In genomic region chr1:156162430-156163037, GRCh38 we compare ENCODE assay signal across 15 cellular contexts. TPM values are rescaled to one million over a fixed set of nuclear protein-coding genes. Genes with fewer than 3 reads are reported as not detected.
A peak's percentile ranks its signal among the peaks of the same experiment; 100 is the strongest.
DNase-seq lines count a peak whose midpoint lies in the region; ATAC-seq and TF ChIP-seq lines count a peak whose summit lies in the region.
"Had no signal": no experiment of that assay in that cellular context is flagged by ENCODE, and none has a peak within 500 bp of the region (broad histone marks: within the 10 kb centered on the region; RNA-seq: fewer than 3 reads in every experiment).

No MANE protein-coding gene starts in this region.

- H3K27me3 ChIP-seq in WERI-Rb-1 (ENCODE audit: insufficient read depth, low read depth, severe bottlenecking) = no peaks in the 10 kb centered on the region
- H3K27me3 ChIP-seq in right atrium auricular region = no peaks in the 10 kb centered on the region
- H3K27me3 ChIP-seq in dorsolateral prefrontal cortex = no peaks in the 10 kb centered on the region
- H3K27me3 ChIP-seq: esophagus squamous epithelium had no signal

- H3K27ac ChIP-seq in HEK293 (ENCODE audit: extremely low read depth, low read depth, low read length) (no peak overlapping the region), WERI-Rb-1 (peak overlapping the region; percentile 72; the same call in 1 of the 2 replicates), right atrium auricular region (peak overlapping the region; percentile 93 to 95), dorsolateral prefrontal cortex (peak overlapping the region in 16 of 59 donors; percentile 11 to 84 (median 76))

- POLR2A ChIA-PET in HEK293 (lab: Yijun Ruan, JAX) = no interaction called here

- no peaks in the 10 kb centered on the region for H3K9me3 ChIP-seq in HEK293 (ENCODE audit: control insufficient read depth, insufficient read depth, low read depth, low read length)
- peaks cover 7% of the 10 kb centered on the region for H3K9me3 ChIP-seq in WERI-Rb-1 (ENCODE audit: severe bottlenecking)
- H3K9me3 ChIP-seq in right atrium auricular region = no peaks in the 10 kb centered on the region
- H3K9me3 ChIP-seq: esophagus squamous epithelium had no signal

- DNase-seq in WERI-Rb-1 (no peak), right atrium auricular region (ENCODE audit: low spot score) (no peak), retinal pigment epithelial cell (ENCODE audit: low read depth) (peak; percentile 67), dorsolateral prefrontal cortex (no peak), NK-92 (lab: John Stamatoyannopoulos, UW; ENCODE audit: unreplicated experiment) (no peak)
- DNase-seq: activated CD4-positive, alpha-beta T cell treated with anti-CD3 and anti-CD28 coated beads, Interleukin-2, amount 50 U/mL, for 4 hours; activated naive CD4-positive, alpha-beta T cell treated with anti-CD3 and anti-CD28 coated beads, Interleukin-2, amount 50 U/mL, for 16 hours; CD4-positive, alpha-beta memory T cell; esophagus squamous epithelium; NCI-H1417; NCI-H510A treated with DMSO at 0.1 percent for 48 hours; stimulated activated CD4-positive, alpha-beta T cell treated with anti-CD3 and anti-CD28 coated beads, Interleukin-4, amount 100 ng/mL, for 1 hour; T-helper 2 cell had no signal

- TF ChIP-seq CTCF in HEK293 (tag by site-specific recombination; IDR thresholded peaks at IDR 0.05) (no peak), WERI-Rb-1 (IDR thresholded peaks at IDR 0.05; ENCODE audit: low read depth, low read length) (no peak), right atrium auricular region (IDR thresholded peaks at IDR 0.05) (no peak), retinal pigment epithelial cell (conservative IDR thresholded peaks at IDR 0.05; ENCODE audit: low read depth, low read length) (no peak), dorsolateral prefrontal cortex (IDR thresholded peaks at IDR 0.05 in 54 of 56, conservative IDR thresholded peaks at IDR 0.05 in 2 of 56; ENCODE audit: low read depth in 1 of 56, partially characterized antibody in 56 of 56) (no peak)

- intact Hi-C loops in dorsolateral prefrontal cortex (cut with DNase I) = no loop called here

- no peak for ATAC-seq in GM18511 (IDR thresholded peaks at IDR 0.05; ENCODE audit: unreplicated experiment)

- H3K4me3 ChIP-seq in HEK293 (ENCODE audit: low read depth, low read length) (no peak overlapping the region), WERI-Rb-1 (ENCODE audit: low read depth, low read length) (no peak overlapping the region), right atrium auricular region (no peak overlapping the region), retinal pigment epithelial cell (ENCODE audit: low read length) (no peak overlapping the region), dorsolateral prefrontal cortex (no peak overlapping the region)

- no peaks in the 10 kb centered on the region for H3K4me1 ChIP-seq in HEK293 (ENCODE audit: control insufficient read depth, insufficient read depth, low read length)
- peaks cover 0 to 29% of the 10 kb centered on the region in 2 donors for H3K4me1 ChIP-seq in right atrium auricular region

- CTCF ChIA-PET in HEK293 (lab: Yijun Ruan, JAX) = interaction anchor here (1.0 kb wide), 1 partner anchor 13 kb away, joined by 3 read pairs; no protein-coding TSS in a partner anchor

- H3K36me3 ChIP-seq in HEK293 (ENCODE audit: control insufficient read depth in 2 of 2, insufficient read depth in 1 of 2, low read length in 2 of 2) = no peaks in the 10 kb centered on the region
- H3K36me3 ChIP-seq in WERI-Rb-1 = no peaks in the 10 kb centered on the region
- H3K36me3 ChIP-seq in right atrium auricular region = no peaks in the 10 kb centered on the region

TF ChIP-seq in HEK293, 187 proteins besides CTCF, POLR2A, EP300 and RAD21:
- TF ChIP-seq GLIS1 (tag by site-specific recombination; IDR thresholded peaks at IDR 0.05) = 0 out of 2 replicates have a peak, but pooled peaks have one; percentile 11
- no peak for TF ChIP-seq ZNF146 (tag by site-specific recombination; IDR thresholded peaks at IDR 0.05)

RNA-seq across cellular contexts. Expression of gene SEMA4A, which starts 9.1 kb away (rescaled TPM):
- total RNA-seq in right atrium auricular region = 1 to 10 TPM; 2.0 to 4.2 TPM
- total RNA-seq in dorsolateral prefrontal cortex = 10 to 100 TPM; 10.4 to 48.3 (median 27.5) TPM

RNA-seq across cellular contexts. Expression of gene SLC25A44, which starts 31.4 kb away (rescaled TPM):
- total RNA-seq in right atrium auricular region = 10 to 100 TPM; 15.5 to 18.5 TPM
- 10 to 100 TPM; 30.5 to 80.5 (median 49.8) TPM for total RNA-seq in dorsolateral prefrontal cortex

RNA-seq across cellular contexts. Expression of gene LMNA, which starts 48.0 kb away (rescaled TPM):
- total RNA-seq in right atrium auricular region (100 to 1,000 TPM; 258 to 273 TPM), dorsolateral prefrontal cortex (100 to 1,000 TPM in 10 of 120 experiments, 10 to 100 TPM in 110; 32.8 to 189 (median 59.9) TPM)

RNA-seq across cellular contexts. Expression of gene PMF1, which starts 50.3 kb away (rescaled TPM):
- 10 to 100 TPM; 81.8 to 88.3 TPM for total RNA-seq in right atrium auricular region
- 10 to 100 TPM; 16.6 to 45.3 (median 27.0) TPM for total RNA-seq in dorsolateral prefrontal cortex
